ENCODE assay signal across 8 cellular contexts in genomic region chr3:97823503-97824004, GRCh38. TPM values are rescaled to one million over a fixed set of nuclear protein-coding genes. Genes with fewer than 3 reads are reported as not detected.
A peak's percentile ranks its signal among the peaks of the same experiment; 100 is the strongest.
DNase-seq lines count a peak whose midpoint lies in the region; ATAC-seq, FAIRE-seq and TF ChIP-seq lines count a peak whose summit lies in the region.

No MANE protein-coding gene starts in this region.

- H3K18ac ChIP-seq in mesendoderm (ENCODE audit: low read length): no peak overlapping the region

- no peak for TF ChIP-seq EP300 in GM12878 (IDR thresholded peaks at IDR 0.05; ENCODE audit: borderline replicate concordance in 1 of 2, control insufficient read depth in 1 of 2, low read depth in 2 of 2, low read length in 2 of 2)
- no peak for TF ChIP-seq EP300 in upper lobe of left lung (IDR thresholded peaks at IDR 0.05)

- no peak overlapping the region for H3K23ac ChIP-seq in mesendoderm (ENCODE audit: low read length)

- H3K4ac ChIP-seq in mesendoderm (ENCODE audit: low read depth, low read length): no peak overlapping the region

- TF ChIP-seq POLR2A in GM12878 (IDR thresholded peaks at IDR 0.05; ENCODE audit: low read depth, low read length) (no peak), upper lobe of left lung (IDR thresholded peaks at IDR 0.05) (no peak)

- POLR2A ChIA-PET in GM12878 (lab: Charles Lee): no interaction called here

- SMC1A ChIA-PET in GM12878 (lab: Charles Lee; ENCODE audit: uncharacterized antibody, unreplicated experiment): interaction anchor here (0.9 to 1.6 kb wide), 4 partner anchors 20 to 200 kb away, joined by 3 to 5 read pairs (median 4); no protein-coding TSS in a partner anchor

- H2AK5ac ChIP-seq in mesendoderm (ENCODE audit: low read length): no peak overlapping the region

- H3K27ac ChIP-seq in GM12878 (ENCODE audit: control insufficient read depth, insufficient read depth) (no peak overlapping the region), mesendoderm (ENCODE audit: low read depth, low read length) (no peak overlapping the region), upper lobe of left lung (peak overlapping the region in 3 of 4 donors; percentile 29 to 95 (median 93))

- in situ Hi-C loops in GM12878 (cut with MboI): no loop called here

- H3K9me3 ChIP-seq in GM12878 (replicated peaks; ENCODE audit: control insufficient read depth, insufficient read depth, low read length) (no peaks in the 10 kb centered on the region), upper lobe of left lung (no peaks in the 10 kb centered on the region)

- peaks cover 14% of the 10 kb centered on the region for H3K4me1 Mint-ChIP-seq in activated naive CD4-positive, alpha-beta T cell treated with anti-CD3 and anti-CD28 coated beads for 36 hours (ENCODE audit: low read depth)

- intact Hi-C loops in activated naive CD4-positive, alpha-beta T cell treated with anti-CD3 and anti-CD28 coated beads for 36 hours (cut with micrococcal nuclease): loop anchor here (2.0 kb wide), 1 partner anchor 31 kb away; no protein-coding TSS in a partner anchor
- intact Hi-C loops in GM12878 (cut with micrococcal nuclease; ENCODE audit: unreplicated experiment): no loop called here

- H2BK5ac ChIP-seq in mesendoderm (ENCODE audit: low read length): no peak overlapping the region

- H3K4me2 ChIP-seq in GM12878 (ENCODE audit: control insufficient read depth, insufficient read depth) (peak overlapping the region; percentile 98), mesendoderm (ENCODE audit: low read length) (no peak overlapping the region)

- peaks cover 15% of the 10 kb centered on the region for H3K27me3 Mint-ChIP-seq in activated naive CD4-positive, alpha-beta T cell treated with anti-CD3 and anti-CD28 coated beads for 36 hours (ENCODE audit: low read depth)

- H4K8ac ChIP-seq in mesendoderm (ENCODE audit: low read depth, low read length): no peak overlapping the region

- no peaks in the 10 kb centered on the region for H3K27me3 ChIP-seq in GM12878 (replicated peaks in 1 of 2; ENCODE audit: control insufficient read depth in 2 of 2, insufficient read depth in 2 of 2, low read length in 1 of 2)
- H3K27me3 ChIP-seq in mesendoderm (ENCODE audit: insufficient read depth, low read length, poor library complexity): peaks cover 2% of the 10 kb centered on the region
- peaks cover 0 to 3% (median 0%) of the 10 kb centered on the region in 4 donors for H3K27me3 ChIP-seq in upper lobe of left lung

- no peak for FAIRE-seq in GM12878 (lab: Jason Lieb, UNC)

- H4K20me1 ChIP-seq in GM12878 (ENCODE audit: control insufficient read depth, insufficient read depth): no peaks in the 10 kb centered on the region

- H3K4me3 ChIP-seq in GM12878: peak overlapping the region; percentile 90; the same call in 1 of the 2 replicates
- H3K4me3 ChIP-seq in mesendoderm (ENCODE audit: low read length): no peak overlapping the region
- peak overlapping the region; percentile 9 to 89 (median 85) for H3K4me3 ChIP-seq in upper lobe of left lung

- CTCF ChIA-PET in activated naive CD4-positive, alpha-beta T cell treated with anti-CD3 and anti-CD28 coated beads for 36 hours (lab: Charles Lee): no interaction called here
- CTCF ChIA-PET in GM12878 (lab: Yijun Ruan, JAX): interaction anchor here (1.9 kb wide), 1 partner anchor 199 kb away, joined by 5 read pairs; no protein-coding TSS in a partner anchor

- H3K36me3 Mint-ChIP-seq in activated naive CD4-positive, alpha-beta T cell treated with anti-CD3 and anti-CD28 coated beads for 36 hours (ENCODE audit: low read depth): no peaks in the 10 kb centered on the region

- RAD21 ChIA-PET in GM12878 (lab: Charles Lee; ENCODE audit: unreplicated experiment): no interaction called here

- H3K9me3 Mint-ChIP-seq in activated naive CD4-positive, alpha-beta T cell treated with anti-CD3 and anti-CD28 coated beads for 36 hours: no peaks in the 10 kb centered on the region

- H3K79me2 ChIP-seq in GM12878 (ENCODE audit: control insufficient read depth, insufficient read depth, low read length) (peaks cover 4% of the 10 kb centered on the region), mesendoderm (ENCODE audit: control insufficient read depth, insufficient read depth, low read length) (no peaks in the 10 kb centered on the region)

- TF ChIP-seq RAD21 in GM12878 (IDR thresholded peaks at IDR 0.05; ENCODE audit: insufficient read depth, low read depth, low read length): no peak

- H3K56ac ChIP-seq in mesendoderm (ENCODE audit: low read length): peak overlapping the region; percentile 5

- H4K5ac ChIP-seq in mesendoderm (ENCODE audit: low read length): no peak overlapping the region

- H3K79me1 ChIP-seq in mesendoderm (ENCODE audit: low read length): peaks cover 2% of the 10 kb centered on the region

- H3K36me3 ChIP-seq in GM12878 (ENCODE audit: control insufficient read depth in 2 of 2, insufficient read depth in 2 of 2, low read length in 1 of 2): no peaks in the 10 kb centered on the region
- H3K36me3 ChIP-seq in mesendoderm (ENCODE audit: control insufficient read depth, insufficient read depth, low read length): no peaks in the 10 kb centered on the region
- no peaks in the 10 kb centered on the region for H3K36me3 ChIP-seq in upper lobe of left lung

- no peak overlapping the region for H2AFZ ChIP-seq in GM12878 (ENCODE audit: control insufficient read depth, low read depth, low read length)

- TF ChIP-seq CTCF in GM12878 (IDR thresholded peaks at IDR 0.05 in 2 of 3, conservative IDR thresholded peaks at IDR 0.05 in 1 of 3; ENCODE audit: control insufficient read depth in 2 of 3, extremely low read depth in 1 of 3, insufficient read depth in 1 of 3, low read depth in 3 of 3, low read length in 3 of 3) (no peak), upper lobe of left lung (IDR thresholded peaks at IDR 0.05) (no peak)

- peak overlapping the region; percentile 95 for H3K4me3 Mint-ChIP-seq in activated naive CD4-positive, alpha-beta T cell treated with anti-CD3 and anti-CD28 coated beads for 36 hours

- TSS peak; percentile 52 for BruUV-seq in GM12878 (replicated peaks; lab: Mats Ljungman, UMichigan)

- H2BK15ac ChIP-seq in mesendoderm (replicated peaks; ENCODE audit: low read depth): no peak overlapping the region

- no peak overlapping the region for H2BK120ac ChIP-seq in mesendoderm (ENCODE audit: low read depth, low read length)

- WGBS in GM12878 (ENCODE audit: insufficient coverage, insufficient replicate concordance, low lambda C conversion rate, missing lambda C conversion rate): 28% methylated on average over 7 of the region's 7 CpGs
- WGBS in mesendoderm (ENCODE audit: extremely low coverage, insufficient coverage, low lambda C conversion rate): no CpG with 5 or more reads among the region's 7 CpGs
- 59 to 61% methylated on average over 7 of the region's 7 CpGs for WGBS in upper lobe of left lung, 2 donors

- no peak for DNase-seq in activated naive CD4-positive, alpha-beta T cell treated with anti-CD3 and anti-CD28 coated beads for 36 hours
- no peak for DNase-seq in activated naive CD4-positive, alpha-beta T cell treated with anti-CD3 and anti-CD28 coated beads, Interleukin-2, amount 50 U/mL, for 16 hours
- no peak for DNase-seq in GM12878 (ENCODE audit: low read depth, low spot score)
- no peak for DNase-seq in mesendoderm
- DNase-seq in upper lobe of left lung: peak in 1 of 2 donors; percentile 22
- DNase-seq in NCI-H187 (lab: John Stamatoyannopoulos, UW): no peak
- no peak for DNase-seq in NCI-H2107 (lab: John Stamatoyannopoulos, UW)
- no peak for DNase-seq in mucosa of gallbladder (ENCODE audit: low spot score)

- H3K4me1 ChIP-seq in GM12878 (ENCODE audit: control insufficient read depth, insufficient read depth, low read length) (no peaks in the 10 kb centered on the region), mesendoderm (ENCODE audit: control insufficient read depth, low read depth, low read length) (peaks cover 2% of the 10 kb centered on the region), upper lobe of left lung (peaks cover 10 to 29% (median 19%) of the 10 kb centered on the region in 4 donors)

- H3K27ac Mint-ChIP-seq in activated naive CD4-positive, alpha-beta T cell treated with anti-CD3 and anti-CD28 coated beads for 36 hours: no peak overlapping the region

- no peak overlapping the region for H3K9ac ChIP-seq in GM12878 (ENCODE audit: control insufficient read depth, insufficient read depth, low read length)
- H3K9ac ChIP-seq in mesendoderm (ENCODE audit: low read length): peak overlapping the region; percentile 24

- no peak for ATAC-seq in GM12878
- ATAC-seq in upper lobe of left lung (ENCODE audit: low FRiP score in 2 of 2): no peak

RNA-seq across cellular contexts. Expression of gene CRYBG3, which starts 1.7 kb away (rescaled TPM):
- 1 to 10 TPM; 1.3 to 1.7 TPM for total RNA-seq in activated naive CD4-positive, alpha-beta T cell treated with anti-CD3 and anti-CD28 coated beads for 36 hours
- total RNA-seq in GM12878 (2013; cell fraction: nucleolus; rRNA removed): 2.4 and 2.9 TPM in 2 replicates
- total RNA-seq in GM12878 (2014; rRNA removed): 3.2 and 3.7 TPM in 2 replicates
- 5.4 and 6.2 TPM in 2 replicates for total RNA-seq in GM12878 (2014; rRNA removed; fragmentation: Illumina TruSeq; extraction: Trizol)
- total RNA-seq in GM12878 (2021): 3.6 and 4.0 TPM in 2 replicates
- 2.3 TPM for polyA plus RNA-seq in GM12878 (2011; ENCODE audit: low read depth)
- polyA plus RNA-seq in GM12878 (2011; rRNA removed): 0.11 and 0.13 TPM in 2 replicates
- polyA plus RNA-seq in GM12878 (2011; cell fraction: cytosol; rRNA removed): 0.01 and 0.03 TPM in 2 replicates
- polyA plus RNA-seq in GM12878 (2011; cell fraction: nucleus; rRNA removed): 0.15 and 0.19 TPM in 2 replicates
- 2.6 and 2.7 TPM in 2 replicates for polyA plus RNA-seq in GM12878 (2012)
- 2.9 and 3.3 TPM in 2 replicates for polyA plus RNA-seq in GM12878 (2014; fragmentation: Illumina TruSeq; extraction: Trizol)
- under 1 TPM; 0.39 to 0.42 TPM for polyA plus RNA-seq in GM12878 (2014; fragmentation: Nextera tagmentation; extraction: Ambion mirVana)
- 2.2 and 2.6 TPM in 2 replicates for polyA plus RNA-seq in GM12878 (2014; rRNA removed)
- 1 to 10 TPM in 1 of 2 experiments, under 1 TPM in 1; 0.98 to 1.0 TPM for polyA plus RNA-seq in GM12878 (2016; fragmentation: Nextera tagmentation; extraction: Ambion mirVana)
- polyA minus RNA-seq in GM12878 (2011; rRNA and poly(A)+ RNA removed): 0.07 and 0.10 TPM in 2 replicates
- polyA minus RNA-seq in GM12878 (2011; cell fraction: cytosol; rRNA and poly(A)+ RNA removed): 0.10 TPM in 1 of 2 replicates, not detected in the other
- 0.19 and 0.24 TPM in 2 replicates for polyA minus RNA-seq in GM12878 (2011; cell fraction: nucleus; rRNA and poly(A)+ RNA removed)
- polyA plus RNA-seq in mesendoderm (2013, experiment 1 of 2): 2.3 TPM
- polyA plus RNA-seq in mesendoderm (2013, experiment 2 of 2): 2.4 TPM
- total RNA-seq in upper lobe of left lung: 10 to 100 TPM; 19.7 to 32.7 (median 26.6) TPM
- total RNA-seq in mucosa of gallbladder: 17.7 TPM

RNA-seq across cellular contexts. Expression of gene ARL6, which starts 59.0 kb away (rescaled TPM):
- 1 to 10 TPM; 3.0 to 4.7 TPM for total RNA-seq in activated naive CD4-positive, alpha-beta T cell treated with anti-CD3 and anti-CD28 coated beads for 36 hours
- 7.8 and 11.4 TPM in 2 replicates for total RNA-seq in GM12878 (2013; cell fraction: nucleolus; rRNA removed)
- 2.0 and 2.7 TPM in 2 replicates for total RNA-seq in GM12878 (2014; rRNA removed)
- 4.3 and 4.5 TPM in 2 replicates for total RNA-seq in GM12878 (2014; rRNA removed; fragmentation: Illumina TruSeq; extraction: Trizol)
- 3.0 and 4.3 TPM in 2 replicates for total RNA-seq in GM12878 (2021)
- 0.42 TPM for polyA plus RNA-seq in GM12878 (2011; ENCODE audit: low read depth)
- 7.3 and 9.3 TPM in 2 replicates for polyA plus RNA-seq in GM12878 (2011; rRNA removed)
- 2.3 and 2.4 TPM in 2 replicates for polyA plus RNA-seq in GM12878 (2011; cell fraction: cytosol; rRNA removed)
- 2.4 and 3.3 TPM in 2 replicates for polyA plus RNA-seq in GM12878 (2011; cell fraction: nucleus; rRNA removed)
- polyA plus RNA-seq in GM12878 (2012): 1.4 and 1.8 TPM in 2 replicates
- polyA plus RNA-seq in GM12878 (2014; fragmentation: Illumina TruSeq; extraction: Trizol): 3.7 and 5.0 TPM in 2 replicates
- 1 to 10 TPM; 4.3 to 4.8 TPM for polyA plus RNA-seq in GM12878 (2014; fragmentation: Nextera tagmentation; extraction: Ambion mirVana)
- 1.3 and 2.6 TPM in 2 replicates for polyA plus RNA-seq in GM12878 (2014; rRNA removed)
- polyA plus RNA-seq in GM12878 (2016; fragmentation: Nextera tagmentation; extraction: Ambion mirVana): 1 to 10 TPM; 6.2 to 6.9 TPM
- polyA minus RNA-seq in GM12878 (2011; rRNA and poly(A)+ RNA removed): 3.3 and 3.8 TPM in 2 replicates
- polyA minus RNA-seq in GM12878 (2011; cell fraction: cytosol; rRNA and poly(A)+ RNA removed): 1.6 and 4.3 TPM in 2 replicates
- 5.1 and 12.3 TPM in 2 replicates for polyA minus RNA-seq in GM12878 (2011; cell fraction: nucleus; rRNA and poly(A)+ RNA removed)
- 4.6 TPM for polyA plus RNA-seq in mesendoderm (2013, experiment 1 of 2)
- polyA plus RNA-seq in mesendoderm (2013, experiment 2 of 2): 4.7 TPM
- total RNA-seq in upper lobe of left lung: 10 to 100 TPM in 3 of 6 donors, 1 to 10 TPM in 3; 4.0 to 12.6 (median 9.1) TPM
- 8.9 TPM for total RNA-seq in mucosa of gallbladder

Comparison
In these comparisons a context has a peak if more than half of its experiments do, and no peak if none do; other contexts are left out.
1. H3K27ac ChIP-seq: peak in upper lobe of left lung (3 of 4); none in GM12878 (single experiment) and mesendoderm (single experiment).